ENCODE assay signal across 11 cellular contexts in the genomic region with DNA sequence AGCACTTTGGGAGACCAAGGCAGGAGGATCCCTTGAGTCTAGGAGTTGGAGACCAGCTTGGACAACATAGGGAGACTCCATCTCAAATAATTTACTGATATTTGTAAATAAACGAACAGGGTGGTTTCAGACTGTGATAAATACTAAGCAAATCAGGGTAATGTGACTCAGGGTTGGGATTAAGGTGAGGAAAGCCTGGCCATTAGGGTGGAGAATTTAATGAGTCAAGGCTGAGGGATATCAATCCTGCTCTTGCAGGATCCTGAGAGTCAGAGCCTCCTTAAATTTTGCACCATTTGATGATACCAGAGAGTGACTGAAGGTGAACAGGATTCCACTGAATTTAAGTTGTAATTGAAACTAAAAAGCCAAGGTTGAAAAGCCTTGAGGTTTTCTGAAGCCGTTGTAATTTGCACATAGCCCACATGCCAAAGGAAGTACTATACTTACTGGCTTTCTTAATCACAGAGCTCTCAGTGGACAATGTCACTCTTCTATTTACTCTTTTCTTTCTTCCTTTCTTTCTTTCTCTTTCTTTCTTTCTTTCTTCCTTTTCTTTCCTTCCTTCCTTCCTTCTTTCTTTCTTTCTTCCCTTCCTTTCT. TPM values are rescaled to one million over a fixed set of nuclear protein-coding genes. Genes with fewer than 3 reads are reported as not detected.
DNase-seq lines count a peak whose midpoint lies in the region; ATAC-seq and TF ChIP-seq lines count a peak whose summit lies in the region.
"Had no signal": no experiment of that assay in that cellular context is flagged by ENCODE, and none has a peak within 500 bp of the region (broad histone marks: within the 10 kb centered on the region; RNA-seq: fewer than 3 reads in every experiment).

No MANE protein-coding gene starts in this region.

- CTCF ChIA-PET in MCF 10A (lab: Yijun Ruan, JAX): interaction anchor here (0.9 kb wide), 1 partner anchor 68 kb away, joined by 3 read pairs; no protein-coding TSS in a partner anchor

- H4K20me1 ChIP-seq in KMS-11 (ENCODE audit: insufficient read depth): no peaks in the 10 kb centered on the region

- H3K27me3 Mint-ChIP-seq in MCF 10A (ENCODE audit: insufficient read depth, unreplicated experiment): no peaks in the 10 kb centered on the region
- no peaks in the 10 kb centered on the region for H3K27me3 Mint-ChIP-seq in activated naive CD8-positive, alpha-beta T cell treated with anti-CD3 and anti-CD28 coated beads, Interleukin-2, amount 50 U/mL, for 24 hours
- no peaks in the 10 kb centered on the region for H3K27me3 Mint-ChIP-seq in stimulated activated naive B cell treated with anti-CD40 and anti-IgM and Interleukin-4, amounts not matched to agents 10 μg/mL and 1 μg/mL and 100 μg/mL, for 72 hours

- H3K27ac ChIP-seq in breast epithelium (no peak overlapping the region), KMS-11 (peak overlapping the region; percentile 54)

- TF ChIP-seq CTCF in MCF 10A (IDR thresholded peaks at IDR 0.05; ENCODE audit: unreplicated experiment): no peak
- TF ChIP-seq CTCF in breast epithelium (IDR thresholded peaks at IDR 0.05): no peak
- no peak for TF ChIP-seq CTCF in KMS-11 (conservative IDR thresholded peaks at IDR 0.05; ENCODE audit: low read depth, low read length)

- no TSS peak for BruUV-seq in MCF 10A (replicated peaks; lab: Mats Ljungman, UMichigan)

- H3K27me3 ChIP-seq in breast epithelium (no peaks in the 10 kb centered on the region), KMS-11 (ENCODE audit: insufficient read depth, low read depth) (no peaks in the 10 kb centered on the region)

- H3K4me3 ChIP-seq in breast epithelium: no peak overlapping the region
- no peak overlapping the region for H3K4me3 ChIP-seq in KMS-11 (IDR thresholded peaks at IDR 0.05; ENCODE audit: insufficient read depth, low read depth, low read length)

- peak; percentile 49 for ATAC-seq in activated naive CD8-positive, alpha-beta T cell treated with anti-CD3 and anti-CD28 coated beads, Interleukin-2, amount 50 U/mL, for 24 hours
- ATAC-seq in stimulated activated naive B cell treated with anti-CD40 and anti-IgM and Interleukin-4, amounts not matched to agents 10 μg/mL and 1 μg/mL and 100 μg/mL, for 72 hours (replicated peaks): no peak
- no peak for ATAC-seq in left cardiac atrium
- ATAC-seq in HG03520 (IDR thresholded peaks at IDR 0.05; ENCODE audit: unreplicated experiment): no peak

- peaks cover 13% of the 10 kb centered on the region for H3K4me1 Mint-ChIP-seq in MCF 10A (ENCODE audit: insufficient read depth, unreplicated experiment)
- H3K4me1 Mint-ChIP-seq in activated naive CD8-positive, alpha-beta T cell treated with anti-CD3 and anti-CD28 coated beads, Interleukin-2, amount 50 U/mL, for 24 hours: peaks cover 21% of the 10 kb centered on the region
- peaks cover 3 to 7% of the 10 kb centered on the region in 2 donors for H3K4me1 Mint-ChIP-seq in stimulated activated naive B cell treated with anti-CD40 and anti-IgM and Interleukin-4, amounts not matched to agents 10 μg/mL and 1 μg/mL and 100 μg/mL, for 72 hours
- H3K4me1 Mint-ChIP-seq: nephron progenitor cell had no signal

- H3K36me3 ChIP-seq in breast epithelium: no peaks in the 10 kb centered on the region
- no peaks in the 10 kb centered on the region for H3K36me3 ChIP-seq in KMS-11 (ENCODE audit: insufficient read depth)

- no peak for TF ChIP-seq POLR2A in breast epithelium (IDR thresholded peaks at IDR 0.05)

- H3K9ac ChIP-seq in KMS-11: no peak overlapping the region

- H3K4me2 ChIP-seq in KMS-11: peak overlapping the region; percentile 91

- DNase-seq in MCF 10A (ENCODE audit: unreplicated experiment) (no peak), breast epithelium (ENCODE audit: low spot score in 2 of 2) (no peak), left cardiac atrium (no peak), NAMALWA (ENCODE audit: low spot score) (no peak)
- DNase-seq in activated naive CD8-positive, alpha-beta T cell treated with anti-CD3 and anti-CD28 coated beads, Interleukin-2, amount 50 U/mL, for 24 hours: no peak
- DNase-seq in stimulated activated naive B cell treated with anti-CD40 and anti-IgM and Interleukin-4, amounts not matched to agents 10 μg/mL and 1 μg/mL and 100 μg/mL, for 72 hours: no peak
- DNase-seq: nephron progenitor cell; Right ventricle myocardium superior; stimulated activated CD4-positive, alpha-beta T cell treated with anti-CD3 and anti-CD28 coated beads, Interleukin-12 subunit alpha, Interleukin-12 subunit beta, amount 100 ng/mL, for 4 hours had no signal

- no peaks in the 10 kb centered on the region for H3K9me3 ChIP-seq in breast epithelium

- H3K27ac Mint-ChIP-seq in MCF 10A (ENCODE audit: low read depth, unreplicated experiment): peak overlapping the region; percentile 54
- peak overlapping the region; percentile 21 for H3K27ac Mint-ChIP-seq in activated naive CD8-positive, alpha-beta T cell treated with anti-CD3 and anti-CD28 coated beads, Interleukin-2, amount 50 U/mL, for 24 hours
- peak overlapping the region; percentile 16 for H3K27ac Mint-ChIP-seq in stimulated activated naive B cell treated with anti-CD40 and anti-IgM and Interleukin-4, amounts not matched to agents 10 μg/mL and 1 μg/mL and 100 μg/mL, for 72 hours

- H3K4me1 ChIP-seq in breast epithelium: no peaks in the 10 kb centered on the region
- H3K4me1 ChIP-seq in KMS-11 (ENCODE audit: low read depth, poor library complexity, severe bottlenecking): peaks cover 62% of the 10 kb centered on the region

- H3K36me3 Mint-ChIP-seq in MCF 10A (ENCODE audit: insufficient read depth, unreplicated experiment): peaks cover 30% of the 10 kb centered on the region
- H3K36me3 Mint-ChIP-seq in activated naive CD8-positive, alpha-beta T cell treated with anti-CD3 and anti-CD28 coated beads, Interleukin-2, amount 50 U/mL, for 24 hours (ENCODE audit: low read depth): peaks cover 2% of the 10 kb centered on the region
- H3K36me3 Mint-ChIP-seq in stimulated activated naive B cell treated with anti-CD40 and anti-IgM and Interleukin-4, amounts not matched to agents 10 μg/mL and 1 μg/mL and 100 μg/mL, for 72 hours: peaks cover 28 to 38% of the 10 kb centered on the region in 2 donors

- H3K79me2 ChIP-seq in KMS-11 (ENCODE audit: insufficient read depth, low read depth): no peaks in the 10 kb centered on the region

- intact Hi-C loops in MCF 10A (cut with micrococcal nuclease): loop anchor here (10.0 kb wide), 1 partner anchor 881 kb away; no protein-coding TSS in a partner anchor
- intact Hi-C loops in breast epithelium (cut with DNase I; ENCODE audit: low total_unique reads): no loop called here
- intact Hi-C loops in left cardiac atrium (cut with DNase I): no loop called here

- peak overlapping the region; percentile 27; the same call in 1 of the 2 replicates for H2AFZ ChIP-seq in KMS-11 (ENCODE audit: low read depth)

- no peak overlapping the region for H3K4me3 Mint-ChIP-seq in MCF 10A (ENCODE audit: unreplicated experiment)
- no peak overlapping the region for H3K4me3 Mint-ChIP-seq in activated naive CD8-positive, alpha-beta T cell treated with anti-CD3 and anti-CD28 coated beads, Interleukin-2, amount 50 U/mL, for 24 hours
- no peak overlapping the region for H3K4me3 Mint-ChIP-seq in stimulated activated naive B cell treated with anti-CD40 and anti-IgM and Interleukin-4, amounts not matched to agents 10 μg/mL and 1 μg/mL and 100 μg/mL, for 72 hours
- H3K4me3 Mint-ChIP-seq: nephron progenitor cell had no signal

- no peaks in the 10 kb centered on the region for H3K9me3 Mint-ChIP-seq in MCF 10A (ENCODE audit: unreplicated experiment)
- no peaks in the 10 kb centered on the region for H3K9me3 Mint-ChIP-seq in activated naive CD8-positive, alpha-beta T cell treated with anti-CD3 and anti-CD28 coated beads, Interleukin-2, amount 50 U/mL, for 24 hours
- peaks cover 0 to 2% of the 10 kb centered on the region in 2 donors for H3K9me3 Mint-ChIP-seq in stimulated activated naive B cell treated with anti-CD40 and anti-IgM and Interleukin-4, amounts not matched to agents 10 μg/mL and 1 μg/mL and 100 μg/mL, for 72 hours
- H3K9me3 Mint-ChIP-seq: nephron progenitor cell had no signal

- POLR2A ChIA-PET in MCF 10A (lab: Yijun Ruan, JAX): no interaction called here

RNA-seq across cellular contexts. Expression of gene AP1S3, which starts 28.6 kb away (rescaled TPM):
- total RNA-seq in MCF 10A (2022) (56.9 and 57.7 TPM in 2 replicates), breast epithelium (1 to 10 TPM; 2.1 to 9.5 (median 4.7) TPM), left cardiac atrium (1 to 10 TPM in 1 of 2 donors, under 1 TPM in 1; 0.71 to 1.0 TPM)
